ENCODE assay signal across 24 cellular contexts in genomic region chr9:18928711-18929110, GRCh38.
"Had no signal": no experiment of that assay in that cellular context is flagged by ENCODE, and none has a peak within 500 bp of the region (broad histone marks: within the 10 kb centered on the region; RNA-seq: fewer than 3 reads in every experiment).

No MANE protein-coding gene starts in this region.

- H3K9me3 ChIP-seq: lower lobe of right lung, tibial artery, uterus had no signal

- H3K4me1 ChIP-seq: lower lobe of right lung, tibial artery, uterus had no signal

- H3K4me3 ChIP-seq: hepatocyte, lower lobe of right lung, tibial artery, uterus had no signal

- H3K27ac Mint-ChIP-seq: activated CD4-positive, alpha-beta memory T cell treated with anti-CD3 and anti-CD28 coated beads for 36 hours; activated CD4-positive, alpha-beta T cell treated with anti-CD3 and anti-CD28 coated beads for 36 hours; activated CD8-positive, alpha-beta memory T cell treated with anti-CD3 and anti-CD28 coated beads, Interleukin-2, amount 10 ng/mL, durations not matched to agents 7 days and 5 days; activated naive CD8-positive, alpha-beta T cell; brain; mesothelial cell of epicardium; natural killer cell treated with Interleukin-12 subunit alpha and Interleukin-12 subunit beta and Interleukin-15 and Interleukin-18, amount 100 ng/mL, for 72 hours; T-helper 2 cell treated with Interferon-gamma antibody and Interleukin-4, amounts not matched to agents 5 μg/mL and 100 μg/mL, for 36 hours; WTC11 had no signal

- H3K27me3 ChIP-seq: hepatocyte, tibial artery, uterus had no signal

- H2AFZ ChIP-seq: hepatocyte had no signal

- H3K4me2 ChIP-seq: hepatocyte had no signal

- ATAC-seq: activated CD4-positive, alpha-beta T cell treated with anti-CD3 and anti-CD28 coated beads for 36 hours; activated CD8-positive, alpha-beta memory T cell treated with anti-CD3 and anti-CD28 coated beads, Interleukin-2, amount 10 ng/mL, durations not matched to agents 7 days and 5 days; left colon; stimulated activated naive CD8-positive, alpha-beta T cell treated with anti-CD3 and anti-CD28 coated beads, Interleukin-15, Interleukin-2, amounts not matched to agents 100 U/mL and 50 U/mL, for 24 hours; WTC11 had no signal

- H3K27ac ChIP-seq: hepatocyte, lower lobe of right lung, tibial artery, uterus had no signal

- H3K4me1 Mint-ChIP-seq: activated CD4-positive, alpha-beta T cell treated with anti-CD3 and anti-CD28 coated beads for 36 hours; activated CD8-positive, alpha-beta memory T cell treated with anti-CD3 and anti-CD28 coated beads, Interleukin-2, amount 10 ng/mL, durations not matched to agents 7 days and 5 days; brain; central memory CD8-positive, alpha-beta T cell; mesothelial cell of epicardium; WTC11 had no signal

- H3K9me3 Mint-ChIP-seq: activated CD4-positive, alpha-beta memory T cell treated with anti-CD3 and anti-CD28 coated beads for 36 hours; central memory CD8-positive, alpha-beta T cell; mesothelial cell of epicardium; natural killer cell treated with Interleukin-12 subunit alpha and Interleukin-12 subunit beta and Interleukin-15 and Interleukin-18, amount 100 ng/mL, for 72 hours; T-helper 2 cell treated with Interferon-gamma antibody and Interleukin-4, amounts not matched to agents 5 μg/mL and 100 μg/mL, for 36 hours had no signal

- DNase-seq: activated CD4-positive, alpha-beta memory T cell treated with anti-CD3 and anti-CD28 coated beads for 36 hours; activated CD4-positive, alpha-beta T cell treated with anti-CD3 and anti-CD28 coated beads for 36 hours; activated CD8-positive, alpha-beta memory T cell treated with anti-CD3 and anti-CD28 coated beads, Interleukin-2, amount 10 ng/mL, durations not matched to agents 7 days and 5 days; amniotic stem cell; cortex of kidney; islet precursor cell; left colon; lower lobe of right lung; nucleus accumbens; posterior cingulate gyrus; retina; stimulated activated CD4-positive, alpha-beta T cell treated with anti-CD3 and anti-CD28 coated beads, Interleukin-2, amount 100 ng/mL, for 24 hours; stimulated activated naive CD8-positive, alpha-beta T cell treated with anti-CD3 and anti-CD28 coated beads, Interleukin-15, Interleukin-2, amounts not matched to agents 100 U/mL and 50 U/mL, for 24 hours; substantia nigra; tibial artery; uterus had no signal

- H3K27me3 Mint-ChIP-seq: activated CD4-positive, alpha-beta memory T cell treated with anti-CD3 and anti-CD28 coated beads for 36 hours; activated CD4-positive, alpha-beta T cell treated with anti-CD3 and anti-CD28 coated beads for 36 hours; activated CD8-positive, alpha-beta memory T cell treated with anti-CD3 and anti-CD28 coated beads, Interleukin-2, amount 10 ng/mL, durations not matched to agents 7 days and 5 days; activated naive CD8-positive, alpha-beta T cell; brain; central memory CD8-positive, alpha-beta T cell; natural killer cell treated with Interleukin-12 subunit alpha and Interleukin-12 subunit beta and Interleukin-15 and Interleukin-18, amount 100 ng/mL, for 72 hours had no signal

- H3K36me3 Mint-ChIP-seq: activated CD4-positive, alpha-beta memory T cell treated with anti-CD3 and anti-CD28 coated beads for 36 hours; activated CD8-positive, alpha-beta memory T cell treated with anti-CD3 and anti-CD28 coated beads, Interleukin-2, amount 10 ng/mL, durations not matched to agents 7 days and 5 days; activated naive CD8-positive, alpha-beta T cell; brain; mesothelial cell of epicardium; natural killer cell treated with Interleukin-12 subunit alpha and Interleukin-12 subunit beta and Interleukin-15 and Interleukin-18, amount 100 ng/mL, for 72 hours; WTC11 had no signal

- H3K36me3 ChIP-seq: lower lobe of right lung, tibial artery, uterus had no signal

- H3K4me3 Mint-ChIP-seq: activated CD4-positive, alpha-beta memory T cell treated with anti-CD3 and anti-CD28 coated beads for 36 hours; activated CD4-positive, alpha-beta T cell treated with anti-CD3 and anti-CD28 coated beads for 36 hours; activated CD8-positive, alpha-beta memory T cell treated with anti-CD3 and anti-CD28 coated beads, Interleukin-2, amount 10 ng/mL, durations not matched to agents 7 days and 5 days; activated naive CD8-positive, alpha-beta T cell; brain; central memory CD8-positive, alpha-beta T cell; mesothelial cell of epicardium; natural killer cell treated with Interleukin-12 subunit alpha and Interleukin-12 subunit beta and Interleukin-15 and Interleukin-18, amount 100 ng/mL, for 72 hours; T-helper 2 cell treated with Interferon-gamma antibody and Interleukin-4, amounts not matched to agents 5 μg/mL and 100 μg/mL, for 36 hours; WTC11 had no signal
